ENCODE assay signal across 28 cellular contexts in the genomic region with DNA sequence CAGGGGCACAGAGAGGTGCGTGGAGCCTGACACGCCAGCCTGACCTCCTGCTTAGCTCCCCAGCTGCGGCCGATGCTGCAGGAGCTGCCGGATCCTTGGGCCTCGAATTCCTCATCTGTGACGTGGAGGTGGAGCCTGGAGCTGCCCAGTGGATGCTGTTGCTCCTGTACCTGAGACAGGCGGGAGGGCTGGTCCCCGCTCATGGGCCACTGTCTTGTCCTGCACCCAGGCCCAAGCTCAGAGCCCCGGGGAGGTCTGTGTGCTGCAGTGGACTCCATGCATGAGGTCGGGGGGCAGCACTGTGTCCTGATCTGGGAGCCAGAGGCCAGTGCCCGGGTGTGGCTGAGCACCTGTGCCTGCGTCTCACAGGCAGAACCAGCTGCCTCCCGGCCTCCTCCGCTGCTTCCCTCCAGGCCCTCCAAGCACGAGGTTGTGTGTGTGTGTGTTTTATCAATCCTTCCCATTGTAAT.
"Had no signal": no experiment of that assay in that cellular context is flagged by ENCODE, and none has a peak within 500 bp of the region (broad histone marks: within the 10 kb centered on the region; RNA-seq: fewer than 3 reads in every experiment).

No MANE protein-coding gene starts in this region.

- H3K27ac ChIP-seq: adrenal gland, breast epithelium, SJSA1 had no signal

- H3K4me1 Mint-ChIP-seq: activated naive CD8-positive, alpha-beta T cell treated with anti-CD3 and anti-CD28 coated beads, Interleukin-2, amount 10 ng/mL, durations not matched to agents 7 days and 5 days had no signal

- H3K36me3 Mint-ChIP-seq: activated naive CD8-positive, alpha-beta T cell treated with anti-CD3 and anti-CD28 coated beads, Interleukin-2, amount 10 ng/mL, durations not matched to agents 7 days and 5 days had no signal

- H3K9me3 Mint-ChIP-seq: activated CD8-positive, alpha-beta T cell treated with anti-CD3 and anti-CD28 coated beads for 36 hours had no signal

- H3K27me3 Mint-ChIP-seq: activated CD8-positive, alpha-beta T cell treated with anti-CD3 and anti-CD28 coated beads for 36 hours; activated naive CD8-positive, alpha-beta T cell treated with anti-CD3 and anti-CD28 coated beads, Interleukin-2, amount 10 ng/mL, durations not matched to agents 7 days and 5 days had no signal

- H3K4me3 ChIP-seq: adrenal gland, SJSA1 had no signal

- H3K36me3 ChIP-seq: adrenal gland, breast epithelium, SJSA1 had no signal

- DNase-seq: activated CD4-positive, alpha-beta T cell treated with anti-CD3 and anti-CD28 coated beads for 4 hours; activated CD8-positive, alpha-beta memory T cell treated with anti-CD3 and anti-CD28 coated beads, Interleukin-2, amount 50 U/mL, for 4 hours; activated CD8-positive, alpha-beta T cell treated with anti-CD3 and anti-CD28 coated beads for 36 hours; activated naive CD4-positive, alpha-beta T cell treated with anti-CD3 and anti-CD28 coated beads, Interleukin-2, amount 50 U/mL, for 16 hours; activated naive CD8-positive, alpha-beta T cell treated with anti-CD3 and anti-CD28 coated beads, Interleukin-2, amount 10 ng/mL, durations not matched to agents 7 days and 5 days; activated T-cell treated with anti-CD3 and anti-CD28 coated beads, Interleukin-2, amount 50 U/mL, for 1 hour; adrenal gland; anterior cingulate cortex; IMR-90; Kasumi-1; KBM-7; NCI-H1048; NCI-H1694; NCI-H2029 treated with DMSO at 0.1 percent for 48 hours; NCI-H345; NCI-H510A; NCI-H526 treated with DMSO at 0.1 percent for 48 hours; NCI-H82; OCI-M1; RPMI8226; SHP77; SW 1271 had no signal

- H3K9me3 ChIP-seq: adrenal gland, breast epithelium had no signal

- H3K27me3 ChIP-seq: SJSA1 had no signal

- H3K27ac Mint-ChIP-seq: activated CD8-positive, alpha-beta T cell treated with anti-CD3 and anti-CD28 coated beads for 36 hours; activated naive CD8-positive, alpha-beta T cell treated with anti-CD3 and anti-CD28 coated beads, Interleukin-2, amount 10 ng/mL, durations not matched to agents 7 days and 5 days; T-helper 2 cell treated with Interferon-gamma antibody and Interleukin-4, amounts not matched to agents 5 μg/mL and 100 μg/mL, for 36 hours had no signal

- ATAC-seq: activated CD4-positive, CD25-positive, alpha-beta regulatory T cell treated with anti-CD3 and anti-CD28 coated beads, Interleukin-2, amount 50 U/mL, for 24 hours; activated CD8-positive, alpha-beta T cell treated with anti-CD3 and anti-CD28 coated beads for 36 hours; Panc1; SK-N-SH treated with all-trans-retinoic acid at 6 μM for 48 hours had no signal

- H3K4me1 ChIP-seq: adrenal gland, breast epithelium, SJSA1 had no signal

- H3K4me3 Mint-ChIP-seq: activated CD8-positive, alpha-beta T cell treated with anti-CD3 and anti-CD28 coated beads for 36 hours; activated naive CD8-positive, alpha-beta T cell treated with anti-CD3 and anti-CD28 coated beads, Interleukin-2, amount 10 ng/mL, durations not matched to agents 7 days and 5 days; T-helper 2 cell treated with Interferon-gamma antibody and Interleukin-4, amounts not matched to agents 5 μg/mL and 100 μg/mL, for 36 hours had no signal
